ENCODE assay signal across 1 cellular context in the genomic region with DNA sequence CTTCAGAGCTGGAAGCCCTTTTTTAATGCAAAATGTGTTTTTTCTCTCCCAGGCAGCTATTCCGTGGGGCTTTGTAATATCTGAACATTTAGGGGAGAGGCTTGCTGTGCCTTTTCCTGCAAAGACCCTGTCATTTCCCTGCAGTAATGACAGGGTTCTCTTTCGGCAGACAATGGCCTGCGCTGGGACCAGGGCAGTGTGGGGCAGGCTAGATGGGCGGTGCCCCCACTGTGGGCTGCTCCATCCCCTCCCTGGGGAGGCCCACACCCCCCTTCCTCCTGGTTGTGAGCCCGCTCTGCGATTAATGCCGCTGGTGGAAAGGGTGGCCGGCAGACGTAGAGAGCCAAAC.
TF ChIP-seq lines count a peak whose summit lies in the region.

No MANE protein-coding gene starts in this region.

TF ChIP-seq in GM23338, 12 proteins besides CTCF, POLR2A, EP300 and RAD21:
- TF ChIP-seq ZNF114 (CRISPR knock-in tag; IDR thresholded peaks at IDR 0.05) (no peak), ZNF331 (CRISPR knock-in tag; IDR thresholded peaks at IDR 0.05; ENCODE audit: low read depth) (no peak), POLR2AphosphoS5 (IDR thresholded peaks at IDR 0.05; ENCODE audit: low read depth) (no peak), NANOG (IDR thresholded peaks at IDR 0.05; ENCODE audit: borderline replicate concordance) (no peak), STAT1 (IDR thresholded peaks at IDR 0.05; ENCODE audit: unreplicated experiment) (no peak), EZH2phosphoT487 (IDR thresholded peaks at IDR 0.05; ENCODE audit: unreplicated experiment) (no peak), ETS1 (IDR thresholded peaks at IDR 0.05) (no peak), JUNB (IDR thresholded peaks at IDR 0.05; ENCODE audit: unreplicated experiment) (no peak), CREB1 (CRISPR knock-in tag; IDR thresholded peaks at IDR 0.05; ENCODE audit: low read depth) (no peak), EZH2 (IDR thresholded peaks at IDR 0.05; ENCODE audit: low read depth, unreplicated experiment) (no peak)
- TF ChIP-seq, protein P1, sequence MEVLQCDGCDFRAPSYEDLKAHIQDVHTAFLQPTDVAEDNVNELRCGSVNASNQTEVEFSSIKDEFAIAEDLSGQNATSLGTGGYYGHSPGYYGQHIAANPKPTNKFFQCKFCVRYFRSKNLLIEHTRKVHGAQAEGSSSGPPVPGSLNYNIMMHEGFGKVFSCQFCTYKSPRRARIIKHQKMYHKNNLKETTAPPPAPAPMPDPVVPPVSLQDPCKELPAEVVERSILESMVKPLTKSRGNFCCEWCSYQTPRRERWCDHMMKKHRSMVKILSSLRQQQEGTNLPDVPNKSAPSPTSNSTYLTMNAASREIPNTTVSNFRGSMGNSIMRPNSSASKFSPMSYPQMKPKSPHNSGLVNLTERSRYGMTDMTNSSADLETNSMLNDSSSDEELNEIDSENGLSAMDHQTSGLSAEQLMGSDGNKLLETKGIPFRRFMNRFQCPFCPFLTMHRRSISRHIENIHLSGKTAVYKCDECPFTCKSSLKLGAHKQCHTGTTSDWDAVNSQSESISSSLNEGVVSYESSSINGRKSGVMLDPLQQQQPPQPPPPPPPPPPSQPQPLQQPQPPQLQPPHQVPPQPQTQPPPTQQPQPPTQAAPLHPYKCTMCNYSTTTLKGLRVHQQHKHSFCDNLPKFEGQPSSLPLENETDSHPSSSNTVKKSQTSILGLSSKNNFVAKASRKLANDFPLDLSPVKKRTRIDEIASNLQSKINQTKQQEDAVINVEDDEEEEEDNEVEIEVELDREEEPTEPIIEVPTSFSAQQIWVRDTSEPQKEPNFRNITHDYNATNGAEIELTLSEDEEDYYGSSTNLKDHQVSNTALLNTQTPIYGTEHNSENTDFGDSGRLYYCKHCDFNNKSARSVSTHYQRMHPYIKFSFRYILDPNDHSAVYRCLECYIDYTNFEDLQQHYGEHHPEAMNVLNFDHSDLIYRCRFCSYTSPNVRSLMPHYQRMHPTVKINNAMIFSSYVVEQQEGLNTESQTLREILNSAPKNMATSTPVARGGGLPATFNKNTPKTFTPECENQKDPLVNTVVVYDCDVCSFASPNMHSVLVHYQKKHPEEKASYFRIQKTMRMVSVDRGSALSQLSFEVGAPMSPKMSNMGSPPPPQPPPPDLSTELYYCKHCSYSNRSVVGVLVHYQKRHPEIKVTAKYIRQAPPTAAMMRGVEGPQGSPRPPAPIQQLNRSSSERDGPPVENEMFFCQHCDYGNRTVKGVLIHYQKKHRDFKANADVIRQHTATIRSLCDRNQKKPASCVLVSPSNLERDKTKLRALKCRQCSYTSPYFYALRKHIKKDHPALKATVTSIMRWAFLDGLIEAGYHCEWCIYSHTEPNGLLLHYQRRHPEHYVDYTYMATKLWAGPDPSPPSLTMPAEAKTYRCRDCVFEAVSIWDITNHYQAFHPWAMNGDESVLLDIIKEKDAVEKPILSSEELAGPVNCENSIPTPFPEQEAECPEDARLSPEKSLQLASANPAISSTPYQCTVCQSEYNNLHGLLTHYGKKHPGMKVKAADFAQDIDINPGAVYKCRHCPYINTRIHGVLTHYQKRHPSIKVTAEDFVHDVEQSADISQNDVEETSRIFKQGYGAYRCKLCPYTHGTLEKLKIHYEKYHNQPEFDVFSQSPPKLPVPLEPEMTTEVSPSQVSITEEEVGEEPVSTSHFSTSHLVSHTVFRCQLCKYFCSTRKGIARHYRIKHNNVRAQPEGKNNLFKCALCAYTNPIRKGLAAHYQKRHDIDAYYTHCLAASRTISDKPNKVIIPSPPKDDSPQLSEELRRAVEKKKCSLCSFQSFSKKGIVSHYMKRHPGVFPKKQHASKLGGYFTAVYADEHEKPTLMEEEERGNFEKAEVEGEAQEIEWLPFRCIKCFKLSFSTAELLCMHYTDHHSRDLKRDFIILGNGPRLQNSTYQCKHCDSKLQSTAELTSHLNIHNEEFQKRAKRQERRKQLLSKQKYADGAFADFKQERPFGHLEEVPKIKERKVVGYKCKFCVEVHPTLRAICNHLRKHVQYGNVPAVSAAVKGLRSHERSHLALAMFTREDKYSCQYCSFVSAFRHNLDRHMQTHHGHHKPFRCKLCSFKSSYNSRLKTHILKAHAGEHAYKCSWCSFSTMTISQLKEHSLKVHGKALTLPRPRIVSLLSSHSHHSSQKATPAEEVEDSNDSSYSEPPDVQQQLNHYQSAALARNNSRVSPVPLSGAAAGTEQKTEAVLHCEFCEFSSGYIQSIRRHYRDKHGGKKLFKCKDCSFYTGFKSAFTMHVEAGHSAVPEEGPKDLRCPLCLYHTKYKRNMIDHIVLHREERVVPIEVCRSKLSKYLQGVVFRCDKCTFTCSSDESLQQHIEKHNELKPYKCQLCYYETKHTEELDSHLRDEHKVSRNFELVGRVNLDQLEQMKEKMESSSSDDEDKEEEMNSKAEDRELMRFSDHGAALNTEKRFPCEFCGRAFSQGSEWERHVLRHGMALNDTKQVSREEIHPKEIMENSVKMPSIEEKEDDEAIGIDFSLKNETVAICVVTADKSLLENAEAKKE (CRISPR knock-in tag; IDR thresholded peaks at IDR 0.05), result no peak
- TF ChIP-seq, protein P2, sequence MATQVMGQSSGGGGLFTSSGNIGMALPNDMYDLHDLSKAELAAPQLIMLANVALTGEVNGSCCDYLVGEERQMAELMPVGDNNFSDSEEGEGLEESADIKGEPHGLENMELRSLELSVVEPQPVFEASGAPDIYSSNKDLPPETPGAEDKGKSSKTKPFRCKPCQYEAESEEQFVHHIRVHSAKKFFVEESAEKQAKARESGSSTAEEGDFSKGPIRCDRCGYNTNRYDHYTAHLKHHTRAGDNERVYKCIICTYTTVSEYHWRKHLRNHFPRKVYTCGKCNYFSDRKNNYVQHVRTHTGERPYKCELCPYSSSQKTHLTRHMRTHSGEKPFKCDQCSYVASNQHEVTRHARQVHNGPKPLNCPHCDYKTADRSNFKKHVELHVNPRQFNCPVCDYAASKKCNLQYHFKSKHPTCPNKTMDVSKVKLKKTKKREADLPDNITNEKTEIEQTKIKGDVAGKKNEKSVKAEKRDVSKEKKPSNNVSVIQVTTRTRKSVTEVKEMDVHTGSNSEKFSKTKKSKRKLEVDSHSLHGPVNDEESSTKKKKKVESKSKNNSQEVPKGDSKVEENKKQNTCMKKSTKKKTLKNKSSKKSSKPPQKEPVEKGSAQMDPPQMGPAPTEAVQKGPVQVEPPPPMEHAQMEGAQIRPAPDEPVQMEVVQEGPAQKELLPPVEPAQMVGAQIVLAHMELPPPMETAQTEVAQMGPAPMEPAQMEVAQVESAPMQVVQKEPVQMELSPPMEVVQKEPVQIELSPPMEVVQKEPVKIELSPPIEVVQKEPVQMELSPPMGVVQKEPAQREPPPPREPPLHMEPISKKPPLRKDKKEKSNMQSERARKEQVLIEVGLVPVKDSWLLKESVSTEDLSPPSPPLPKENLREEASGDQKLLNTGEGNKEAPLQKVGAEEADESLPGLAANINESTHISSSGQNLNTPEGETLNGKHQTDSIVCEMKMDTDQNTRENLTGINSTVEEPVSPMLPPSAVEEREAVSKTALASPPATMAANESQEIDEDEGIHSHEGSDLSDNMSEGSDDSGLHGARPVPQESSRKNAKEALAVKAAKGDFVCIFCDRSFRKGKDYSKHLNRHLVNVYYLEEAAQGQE (IDR thresholded peaks at IDR 0.05; ENCODE audit: unreplicated experiment), result no peak
